ENCODE assay signal across 1 cellular context in the genomic region with DNA sequence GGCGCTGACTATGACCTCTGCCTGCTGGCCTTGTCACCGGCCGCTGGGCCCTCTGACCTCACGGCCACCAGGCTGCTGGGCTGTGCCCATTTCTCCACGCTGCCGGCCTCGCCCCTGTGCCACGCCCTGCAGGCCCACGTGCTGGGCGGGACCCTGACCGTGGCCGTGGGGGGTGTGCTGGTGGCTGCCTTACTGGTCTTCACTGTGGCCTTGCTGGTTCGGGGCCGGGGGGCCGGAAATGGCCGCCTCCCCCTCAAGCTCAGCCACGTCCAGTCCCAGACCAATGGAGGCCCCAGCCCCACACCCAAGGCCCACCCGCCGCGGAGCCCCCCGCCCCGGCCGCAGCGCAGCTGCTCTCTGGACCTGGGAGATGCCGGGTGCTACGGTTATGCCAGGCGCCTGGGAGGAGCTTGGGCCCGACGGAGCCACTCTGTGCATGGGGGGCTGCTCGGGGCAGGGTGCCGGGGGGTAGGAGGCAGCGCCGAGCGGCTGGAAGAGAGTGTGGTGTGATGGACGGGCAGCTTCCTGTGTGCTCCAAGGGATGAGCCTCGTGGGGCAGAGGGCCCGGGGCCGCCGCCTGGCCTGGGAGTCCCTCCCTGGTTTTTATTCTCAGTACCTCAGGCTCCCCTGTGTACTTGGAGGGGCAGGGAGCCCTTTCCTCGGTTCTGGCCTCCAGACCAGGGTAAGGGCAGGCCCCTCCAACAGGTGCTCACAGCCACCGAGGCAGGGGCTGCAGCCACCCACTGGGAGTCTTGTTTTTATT.
A peak's percentile ranks its signal among the peaks of the same experiment; 100 is the strongest.
TF ChIP-seq lines count a peak whose summit lies in the region.

No MANE protein-coding gene starts in this region.

TF ChIP-seq in HepG2, 621 proteins besides CTCF, POLR2A, EP300 and RAD21:
- TF ChIP-seq KAT8 (CRISPR knock-in tag; IDR thresholded peaks at IDR 0.05) (no peak), KDM1A (CRISPR knock-in tag; IDR thresholded peaks at IDR 0.05) (no peak), ZNF296 (CRISPR knock-in tag; conservative IDR thresholded peaks at IDR 0.05) (no peak), TBL1XR1 (IDR thresholded peaks at IDR 0.05; ENCODE audit: borderline replicate concordance, low read length, partially characterized antibody) (no peak), AGO1 (IDR thresholded peaks at IDR 0.05; ENCODE audit: low read depth, low read length, poor library complexity, severe bottlenecking) (peak; percentile 6), ZNF282 (IDR thresholded peaks at IDR 0.05; ENCODE audit: partially characterized antibody) (no peak), AGO2 (optimal IDR thresholded peaks at IDR 0.05; ENCODE audit: low read depth, low read length) (peak; percentile 59), AKAP8 (CRISPR knock-in tag; IDR thresholded peaks at IDR 0.05) (peak; percentile 50; the same call in 1 of the 2 replicates), HNRNPLL (IDR thresholded peaks at IDR 0.05; ENCODE audit: low read depth, low read length, poor library complexity, severe bottlenecking) (no peak)
- TF ChIP-seq, protein P1, sequence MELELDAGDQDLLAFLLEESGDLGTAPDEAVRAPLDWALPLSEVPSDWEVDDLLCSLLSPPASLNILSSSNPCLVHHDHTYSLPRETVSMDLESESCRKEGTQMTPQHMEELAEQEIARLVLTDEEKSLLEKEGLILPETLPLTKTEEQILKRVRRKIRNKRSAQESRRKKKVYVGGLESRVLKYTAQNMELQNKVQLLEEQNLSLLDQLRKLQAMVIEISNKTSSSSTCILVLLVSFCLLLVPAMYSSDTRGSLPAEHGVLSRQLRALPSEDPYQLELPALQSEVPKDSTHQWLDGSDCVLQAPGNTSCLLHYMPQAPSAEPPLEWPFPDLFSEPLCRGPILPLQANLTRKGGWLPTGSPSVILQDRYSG (CRISPR knock-in tag; IDR thresholded peaks at IDR 0.05): no peak
